32 cellular contexts compared by ENCODE assay signal in genomic region chr1:24570265-24571125, GRCh38. TPM values are rescaled to one million over a fixed set of nuclear protein-coding genes. Genes with fewer than 3 reads are reported as not detected.
"Had no signal": no experiment of that assay in that cellular context is flagged by ENCODE, and none has a peak within 500 bp of the region (broad histone marks: within the 10 kb centered on the region; RNA-seq: fewer than 3 reads in every experiment).

No MANE protein-coding gene starts in this region.

- H3K9ac ChIP-seq: parathyroid adenoma had no signal

- H3K27ac Mint-ChIP-seq: progenitor cell of endocrine pancreas; stimulated activated effector memory CD8-positive, alpha-beta T cell treated with anti-CD3 and anti-CD28 coated beads, Interleukin-12 subunit alpha, Interleukin-12 subunit beta, amount 100 ng/mL, for 72 hours had no signal

- H3K9me3 Mint-ChIP-seq: naive thymus-derived CD8-positive, alpha-beta T cell; neural crest cell; stimulated activated effector memory CD8-positive, alpha-beta T cell treated with anti-CD3 and anti-CD28 coated beads, Interleukin-12 subunit alpha, Interleukin-12 subunit beta, amount 100 ng/mL, for 72 hours had no signal

- H3K79me2 ChIP-seq: hepatocyte, parathyroid adenoma had no signal

- H3K36me3 Mint-ChIP-seq: naive thymus-derived CD8-positive, alpha-beta T cell; stimulated activated effector memory CD8-positive, alpha-beta T cell treated with anti-CD3 and anti-CD28 coated beads, Interleukin-12 subunit alpha, Interleukin-12 subunit beta, amount 100 ng/mL, for 72 hours had no signal

- H3K27me3 ChIP-seq: foreskin keratinocyte, gastroesophageal sphincter, heart left ventricle, hepatocyte, right atrium auricular region, stomach, thyroid gland, vagina had no signal

- H3K36me3 ChIP-seq: esophagus muscularis mucosa, gastroesophageal sphincter, heart left ventricle, left ventricle myocardium inferior, lower lobe of right lung, right atrium auricular region, stomach, thyroid gland, vagina had no signal

- H3K4me3 ChIP-seq: coronary artery, esophagus muscularis mucosa, gastroesophageal sphincter, heart left ventricle, hepatocyte, left ventricle myocardium inferior, lower lobe of right lung, right atrium auricular region, smooth muscle cell, stomach, thyroid gland, vagina had no signal

- ATAC-seq: foreskin keratinocyte; gastroesophageal sphincter; heart left ventricle; left cardiac atrium; lower lobe of right lung; naive thymus-derived CD8-positive, alpha-beta T cell; sciatic nerve; stimulated activated effector memory CD8-positive, alpha-beta T cell treated with anti-CD3 and anti-CD28 coated beads, Interleukin-12 subunit alpha, Interleukin-12 subunit beta, amount 100 ng/mL, for 72 hours had no signal

- H3K27me3 Mint-ChIP-seq: naive thymus-derived CD8-positive, alpha-beta T cell had no signal

- H3K9me3 ChIP-seq: esophagus muscularis mucosa, gastroesophageal sphincter, heart left ventricle, left ventricle myocardium inferior, lower lobe of right lung, right atrium auricular region, stomach, thyroid gland, vagina had no signal

- H3K27ac ChIP-seq: coronary artery, esophagus muscularis mucosa, foreskin keratinocyte, gastroesophageal sphincter, heart left ventricle, hepatocyte, left ventricle myocardium inferior, lower lobe of right lung, parathyroid adenoma, right atrium auricular region, stomach, thyroid gland, vagina had no signal

- H3K4me2 ChIP-seq: hepatocyte, smooth muscle cell had no signal

- H2AFZ ChIP-seq: hepatocyte, parathyroid adenoma had no signal

- H3K4me3 Mint-ChIP-seq: naive thymus-derived CD8-positive, alpha-beta T cell; neural crest cell; stimulated activated effector memory CD8-positive, alpha-beta T cell treated with anti-CD3 and anti-CD28 coated beads, Interleukin-12 subunit alpha, Interleukin-12 subunit beta, amount 100 ng/mL, for 72 hours had no signal

- FAIRE-seq: endothelial cell of umbilical vein had no signal

- DNase-seq: dermis blood vessel endothelial cell; effector memory CD4-positive, alpha-beta T cell; foreskin keratinocyte; heart left ventricle; left cardiac atrium; left ventricle myocardium inferior; lower lobe of right lung; naive thymus-derived CD8-positive, alpha-beta T cell; stimulated activated CD4-positive, alpha-beta T cell treated with anti-CD3 and anti-CD28 coated beads, Interleukin-12 subunit alpha, Interleukin-12 subunit beta, amount 100 ng/mL, for 4 hours; stimulated activated CD4-positive, alpha-beta T cell treated with anti-CD3 and anti-CD28 coated beads, Interleukin-1b, Interleukin-23, amount 100 ng/mL, for 48 hours; stimulated activated CD4-positive, alpha-beta T cell treated with anti-CD3 and anti-CD28 coated beads, Interleukin-4, amount 100 ng/mL, for 1 hour; stimulated activated naive CD4-positive, alpha-beta T cell treated with Interleukin-2 at 50 U/mL for 16 hours; stomach; trophoblast cell had no signal

- H3K4me1 ChIP-seq: esophagus muscularis mucosa, parathyroid adenoma, vagina had no signal

RNA-seq across cellular contexts. Expression of gene NCMAP, which starts 14.6 kb away (rescaled TPM):
- total RNA-seq: dermis blood vessel endothelial cell, endothelial cell of umbilical vein, fibroblast of lung, mesenteric fat pad, myocyte, neural crest cell, osteoblast, smooth muscle cell had no signal
- polyA plus RNA-seq: endothelial cell of umbilical vein, fibroblast of lung, smooth muscle cell had no signal
